ENCODE assay signal across 19 cellular contexts in genomic region chr11:102927624-102927990, GRCh38. TPM values are rescaled to one million over a fixed set of nuclear protein-coding genes. Genes with fewer than 3 reads are reported as not detected.
DNase-seq lines count a peak whose midpoint lies in the region; ATAC-seq and TF ChIP-seq lines count a peak whose summit lies in the region.
"Had no signal": no experiment of that assay in that cellular context is flagged by ENCODE, and none has a peak within 500 bp of the region (broad histone marks: within the 10 kb centered on the region; RNA-seq: fewer than 3 reads in every experiment).

No MANE protein-coding gene starts in this region.

- DNase-seq in CD1c-positive myeloid dendritic cell (ENCODE audit: extremely low spot score) (peak; percentile 25), amniotic epithelial cell (ENCODE audit: low read depth) (peak; percentile 10), lower lobe of right lung (no peak), NCI-H2196 treated with DMSO at 0.1 percent for 48 hours (lab: John Stamatoyannopoulos, UW; ENCODE audit: unreplicated experiment) (no peak), Right ventricle myocardium inferior (ENCODE audit: missing footprints) (no peak)
- no peak for DNase-seq in stimulated activated CD4-positive, alpha-beta T cell treated with anti-CD3 and anti-CD28 coated beads, Interleukin-12 subunit alpha, Interleukin-12 subunit beta, amount 100 ng/mL, for 4 hours
- DNase-seq: 8988T; CD4-positive, alpha-beta memory T cell; DMS153; DMS79 had no signal

- H3K4me3 ChIP-seq in lower lobe of right lung, result no peak overlapping the region
- H3K4me3 ChIP-seq in subcutaneous abdominal adipose tissue (ENCODE audit: low read depth in 1 of 5, low read length in 5 of 5), result no peak overlapping the region
- H3K4me3 ChIP-seq: GM12878, GM23248, HAP-1 had no signal

- no peak for TF ChIP-seq CTCF in lower lobe of right lung (IDR thresholded peaks at IDR 0.05)

- H3K36me3 ChIP-seq in lower lobe of right lung (no peaks in the 10 kb centered on the region), subcutaneous abdominal adipose tissue (ENCODE audit: control insufficient read depth in 5 of 5, insufficient read depth in 5 of 5, low read length in 5 of 5) (no peaks in the 10 kb centered on the region)
- H3K36me3 ChIP-seq: BLaER1 treated with 17β-estradiol and CSF1 and Interleukin-3, amounts not matched to agents 10 nM and 100 nM; HAP-1 had no signal

- H3K9ac ChIP-seq in subcutaneous abdominal adipose tissue (ENCODE audit: low read length in 5 of 5), result no peak overlapping the region
- H3K9ac ChIP-seq: GM23248 had no signal

- intact Hi-C loops in lower lobe of right lung (cut with DNase I) (no loop called here), Right ventricle myocardium inferior (cut with DNase I) (no loop called here)

- H3K9me3 ChIP-seq in lower lobe of right lung (no peaks in the 10 kb centered on the region), subcutaneous abdominal adipose tissue (ENCODE audit: control insufficient read depth in 5 of 5, low read length in 5 of 5) (no peaks in the 10 kb centered on the region)
- H3K9me3 ChIP-seq: BLaER1 treated with 17β-estradiol and CSF1 and Interleukin-3, amounts not matched to agents 10 nM and 100 nM; HAP-1 had no signal

- no peaks in the 10 kb centered on the region for H3K27me3 ChIP-seq in lower lobe of right lung (ENCODE audit: low read depth)
- no peaks in the 10 kb centered on the region for H3K27me3 ChIP-seq in subcutaneous abdominal adipose tissue (ENCODE audit: control insufficient read depth in 5 of 5, insufficient read depth in 4 of 5, low read length in 5 of 5)
- H3K27me3 ChIP-seq: BLaER1 treated with 17β-estradiol and CSF1 and Interleukin-3, amounts not matched to agents 10 nM and 100 nM had no signal

- H3K4me1 ChIP-seq in lower lobe of right lung, result peaks cover 10% of the 10 kb centered on the region
- H3K4me1 ChIP-seq in subcutaneous abdominal adipose tissue (ENCODE audit: control insufficient read depth in 5 of 5, insufficient read depth in 5 of 5, low read length in 5 of 5), result peaks cover 0 to 22% (median 12%) of the 10 kb centered on the region in 5 donors
- H3K4me1 ChIP-seq: HAP-1 had no signal

- H3K27ac ChIP-seq in lower lobe of right lung (no peak overlapping the region), subcutaneous abdominal adipose tissue (ENCODE audit: low read depth, low read length) (peak overlapping the region; percentile 22)
- H3K27ac ChIP-seq: GM23248, HL-60 had no signal

- ATAC-seq in lower lobe of right lung, result peak; percentile 35 to 39
- ATAC-seq in HG03159 (IDR thresholded peaks at IDR 0.05; ENCODE audit: unreplicated experiment), result no peak
- ATAC-seq in Right ventricle myocardium inferior, result no peak
- ATAC-seq: GM12878 had no signal

RNA-seq across cellular contexts. Expression of gene MMP13, which starts 27.9 kb away (rescaled TPM):
- total RNA-seq in lower lobe of right lung (not detected), Right ventricle myocardium inferior (not detected)
- total RNA-seq: B cell; CD4-positive, alpha-beta memory T cell; GM12878; GM23248 had no signal

RNA-seq across cellular contexts. Expression of gene MMP12, which starts 52.8 kb away (rescaled TPM):
- 0.27 TPM for total RNA-seq in lower lobe of right lung
- total RNA-seq in Right ventricle myocardium inferior, result not detected
- total RNA-seq: B cell; CD4-positive, alpha-beta memory T cell; GM12878; HT1080 had no signal

Comparison
In these comparisons a context has a peak if more than half of its experiments do, and no peak if none do; other contexts are left out.
1. DNase-seq: peak in CD1c-positive myeloid dendritic cell (single experiment) and amniotic epithelial cell (single experiment); none in lower lobe of right lung (single experiment), NCI-H2196 treated with DMSO at 0.1 percent for 48 hours (single experiment), Right ventricle myocardium inferior (single experiment) and stimulated activated CD4-positive, alpha-beta T cell treated with anti-CD3 and anti-CD28 coated beads, Interleukin-12 subunit alpha, Interleukin-12 subunit beta, amount 100 ng/mL, for 4 hours (single experiment).
2. ATAC-seq: peak in lower lobe of right lung (2 of 2); none in HG03159 (single experiment) and Right ventricle myocardium inferior (single experiment).